Comparison of ENCODE assay signal across 8 cellular contexts in the genomic region with DNA sequence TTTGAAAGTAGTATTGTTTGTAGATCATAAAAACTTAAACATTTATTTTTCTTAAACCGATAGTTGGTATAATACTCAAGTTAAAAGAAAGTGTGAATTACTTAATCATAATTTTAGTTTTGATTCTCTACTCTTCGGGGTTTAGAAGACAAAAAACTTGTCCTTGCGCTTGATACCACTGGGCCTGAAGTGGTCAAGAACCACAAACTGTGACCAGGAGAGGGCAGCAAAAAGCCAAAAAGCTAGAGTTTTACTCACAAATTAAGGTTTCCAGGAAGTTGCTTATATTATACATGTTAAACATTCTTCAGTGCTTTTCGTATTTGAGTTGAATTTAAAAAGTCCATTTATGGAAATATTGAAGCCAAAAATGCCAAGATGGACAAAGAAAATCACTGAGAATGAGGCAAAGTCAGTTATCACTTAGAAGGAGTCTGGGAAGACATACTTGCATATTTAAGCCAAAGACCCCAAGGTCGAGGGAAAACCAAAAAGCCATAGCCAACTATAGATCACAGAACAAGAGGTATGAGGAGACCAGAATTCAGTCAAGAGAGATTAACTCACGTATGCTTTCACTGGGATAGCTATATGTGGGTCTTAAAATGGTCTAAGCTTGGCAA. TPM values are rescaled to one million over a fixed set of nuclear protein-coding genes. Genes with fewer than 3 reads are reported as not detected.
DNase-seq lines count a peak whose midpoint lies in the region; ATAC-seq and TF ChIP-seq lines count a peak whose summit lies in the region.

No MANE protein-coding gene starts in this region.

- DNase-seq in AG09319 (ENCODE audit: extremely low read depth, low read depth): no peak
- peak; percentile 14 for DNase-seq in GM13977 (ENCODE audit: low spot score)
- peak; percentile 60 for DNase-seq in OCI-M1 (lab: John Stamatoyannopoulos, UW)
- DNase-seq in dermis microvascular lymphatic vessel endothelial cell (ENCODE audit: low read depth in 2 of 2): peak; percentile 6 to 40
- peak; percentile 17 for DNase-seq in pons (ENCODE audit: low spot score)
- no peak for DNase-seq in ureter (ENCODE audit: low spot score)
- no peak for DNase-seq in middle frontal gyrus (ENCODE audit: extremely low spot score, low spot score)

- in situ Hi-C loops in GM13977 (cut with MboI; ENCODE audit: low pct_unique_long_range_greater_than_20kb, low sequenced_read_pairs, unreplicated experiment): no loop called here

- no peak for ATAC-seq in HG03460 (IDR thresholded peaks at IDR 0.05; ENCODE audit: unreplicated experiment)

- TF ChIP-seq CTCF in AG09319 (IDR thresholded peaks at IDR 0.05; ENCODE audit: low read depth, low read length) (peak; percentile 59), GM13977 (IDR thresholded peaks at IDR 0.05; ENCODE audit: extremely low read depth, insufficient read depth, missing control alignments) (peak; percentile 59)

RNA-seq across cellular contexts. Expression of gene EFCAB7, which starts 34.2 kb away (rescaled TPM):
- 2.3 and 2.9 TPM in 2 replicates for total RNA-seq in dermis microvascular lymphatic vessel endothelial cell
- total RNA-seq in ureter: 8.7 TPM

RNA-seq across cellular contexts. Expression of gene ITGB3BP, which starts 34.5 kb away (rescaled TPM):
- total RNA-seq in dermis microvascular lymphatic vessel endothelial cell (11.4 and 15.7 TPM in 2 replicates), ureter (37.6 TPM)

RNA-seq across cellular contexts. Expression of gene PGM1, which starts 35.7 kb away (rescaled TPM):
- total RNA-seq in dermis microvascular lymphatic vessel endothelial cell: 43.1 and 66.1 TPM in 2 replicates
- 32.9 TPM for total RNA-seq in ureter

Comparison
In these comparisons a context has a peak if more than half of its experiments do, and no peak if none do; other contexts are left out.
1. DNase-seq: peak in GM13977 (single experiment), OCI-M1 (single experiment), dermis microvascular lymphatic vessel endothelial cell (2 of 2) and pons (single experiment); none in AG09319 (single experiment), ureter (single experiment) and middle frontal gyrus (single experiment).